Comparison of ENCODE assay signal across 8 cellular contexts in the genomic region with DNA sequence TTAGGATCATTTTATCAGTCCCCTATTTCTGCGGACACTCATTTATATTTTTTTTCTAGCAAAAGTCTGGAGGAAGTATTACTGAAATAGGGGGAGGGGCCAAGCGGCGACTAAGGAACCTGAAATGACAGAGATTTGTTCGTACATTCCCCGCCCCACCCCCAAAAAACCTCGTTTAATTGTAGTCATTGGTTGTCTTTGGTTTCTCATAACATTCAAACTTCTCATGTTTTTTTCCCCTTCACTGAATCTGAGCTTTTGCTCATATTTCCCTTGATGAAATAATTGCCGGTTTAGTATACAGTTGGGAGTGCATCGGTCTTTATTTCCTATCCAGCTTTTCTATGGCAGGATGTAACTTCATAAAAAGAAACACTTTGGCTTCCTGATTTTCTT. TPM values are rescaled to one million over a fixed set of nuclear protein-coding genes. Genes with fewer than 3 reads are reported as not detected.
DNase-seq lines count a peak whose midpoint lies in the region; ATAC-seq, FAIRE-seq and TF ChIP-seq lines count a peak whose summit lies in the region.

No MANE protein-coding gene starts in this region.

- TF ChIP-seq CTCF in PC-3 (conservative IDR thresholded peaks at IDR 0.05; ENCODE audit: low read depth, low read length) (no peak), left lung (IDR thresholded peaks at IDR 0.05) (no peak)

- peak overlapping the region; percentile 94 for H2AFZ ChIP-seq in PC-3 (ENCODE audit: low read length)

- H3K27me3 ChIP-seq in PC-3 (ENCODE audit: low read length) = no peaks in the 10 kb centered on the region
- peaks cover 0 to 51% of the 10 kb centered on the region in 2 donors for H3K27me3 ChIP-seq in left lung

- peaks cover 30% of the 10 kb centered on the region for H3K79me2 ChIP-seq in PC-3 (ENCODE audit: low read length)

- CTCF ChIA-PET in PC-3 (lab: Charles Lee) = no interaction called here

- intact Hi-C loops in PC-3 (cut with micrococcal nuclease) (loop anchor here (5.0 kb wide), 3 partner anchors 53 to 162 kb away; no protein-coding TSS in a partner anchor), left lung (cut with DNase I) (no loop called here)

- DNase-seq in GM18507 (ENCODE audit: extremely low spot score, insufficient read length, low read depth) (no peak), PC-3 (peak; percentile 34), left lung (no peak), islet precursor cell (no peak), NCI-H526 treated with DMSO at 0.1 percent for 48 hours (lab: John Stamatoyannopoulos, UW) (no peak)
- DNase-seq in activated naive CD8-positive, alpha-beta T cell treated with anti-CD3 and anti-CD28 coated beads, Interleukin-2, amount 50 U/mL, for 16 hours (ENCODE audit: low read depth, low spot score) = peak; percentile 46
- DNase-seq in stimulated activated CD8-positive, alpha-beta memory T cell treated with anti-CD3 and anti-CD28 coated beads, Interleukin-4, amount 100 ng/mL, for 4 hours (ENCODE audit: low read depth in 2 of 2, low spot score in 1 of 2) = peak; percentile 38 to 45

- BruUV-seq in PC-3 (replicated peaks; lab: Mats Ljungman, UMichigan) = no TSS peak

- H3K9ac ChIP-seq in PC-3 (ENCODE audit: low read length) = peak overlapping the region; percentile 6; the same call in 1 of the 2 replicates

- ATAC-seq in PC-3 (no peak), left lung (no peak), GM19397 (IDR thresholded peaks at IDR 0.05; ENCODE audit: unreplicated experiment) (no peak)

- H3K9me2 ChIP-seq in PC-3 (replicated peaks; ENCODE audit: low read length) = no peaks in the 10 kb centered on the region

- peak overlapping the region; percentile 71 for H3K4me3 ChIP-seq in PC-3 (ENCODE audit: low read length)
- peak overlapping the region; percentile 60 to 69 for H3K4me3 ChIP-seq in left lung

- no peaks in the 10 kb centered on the region for H3F3A ChIP-seq in PC-3 (ENCODE audit: low read length, unreplicated experiment)

- peak overlapping the region; percentile 0; the same call in 1 of the 2 replicates for H3K27ac ChIP-seq in PC-3 (ENCODE audit: low read length)
- peak overlapping the region in 1 of 2 donors; percentile 78 for H3K27ac ChIP-seq in left lung

- H3K36me3 ChIP-seq in PC-3 (ENCODE audit: low read depth, low read length) (no peaks in the 10 kb centered on the region), left lung (no peaks in the 10 kb centered on the region)

- FAIRE-seq in GM18507 (lab: Jason Lieb, UNC) = peak; percentile 5

- H3K4me1 ChIP-seq in PC-3 (ENCODE audit: insufficient read depth, low read length) (peaks cover 18% of the 10 kb centered on the region), left lung (peaks cover 0 to 25% of the 10 kb centered on the region in 2 donors)

- H4K20me1 ChIP-seq in PC-3 (ENCODE audit: low read length) = 0 out of 2 replicates have a peak, but pooled peaks cover 5% of the 10 kb centered on the region

- no peaks in the 10 kb centered on the region for H3K9me3 ChIP-seq in PC-3 (ENCODE audit: low read length)
- no peaks in the 10 kb centered on the region for H3K9me3 ChIP-seq in left lung

- POLR2A ChIA-PET in PC-3 (lab: Charles Lee; ENCODE audit: unreplicated experiment) = interaction anchor here (0.6 to 0.7 kb wide), 2 partner anchors 63 to 1788 kb away, joined by 3 to 4 read pairs; no protein-coding TSS in a partner anchor

- H3K4me2 ChIP-seq in PC-3 (ENCODE audit: low read length) = peak overlapping the region; percentile 84

RNA-seq across cellular contexts. Expression of a gene that starts 0.8 kb away (rescaled TPM):
- 27.6 and 57.4 TPM in 2 replicates for total RNA-seq in PC-3 (2014; rRNA removed)
- 10 to 100 TPM; 58.8 to 73.8 TPM for total RNA-seq in left lung

Comparison
In these comparisons a context has a peak if more than half of its experiments do, and no peak if none do; other contexts are left out.
1. DNase-seq: peak in PC-3 (single experiment), activated naive CD8-positive, alpha-beta T cell treated with anti-CD3 and anti-CD28 coated beads, Interleukin-2, amount 50 U/mL, for 16 hours (single experiment) and stimulated activated CD8-positive, alpha-beta memory T cell treated with anti-CD3 and anti-CD28 coated beads, Interleukin-4, amount 100 ng/mL, for 4 hours (2 of 2); none in GM18507 (single experiment), left lung (0 of 2), islet precursor cell (single experiment) and NCI-H526 treated with DMSO at 0.1 percent for 48 hours (single experiment).